Comparison of ENCODE assay signal across 26 cellular contexts in genomic region chr18:27856839-27857238, GRCh38.
"Had no signal": no experiment of that assay in that cellular context is flagged by ENCODE, and none has a peak within 500 bp of the region (broad histone marks: within the 10 kb centered on the region; RNA-seq: fewer than 3 reads in every experiment).

No MANE protein-coding gene starts in this region.

- H3K9ac ChIP-seq: neural progenitor cell had no signal

- DNase-seq: activated CD4-positive, alpha-beta T cell treated with anti-CD3 and anti-CD28 coated beads, Interleukin-2, amount 50 U/mL, for 48 hours; activated CD8-positive, alpha-beta memory T cell treated with anti-CD3 and anti-CD28 coated beads, Interleukin-2, amount 50 U/mL, for 48 hours; activated gamma-delta T cell treated with Interleukin-2 at 50 U/mL for 16 hours; activated T-cell treated with anti-CD3 and anti-CD28 coated beads, Interleukin-2, amount 50 U/mL, for 24 hours; adrenal gland; aorta; body of pancreas; cortex of kidney; effector memory CD8-positive, alpha-beta T cell; gastrocnemius medialis; glutamatergic neuron; left ventricle myocardium inferior; mesendoderm; natural killer cell; occipital lobe; stimulated activated CD4-positive, alpha-beta T cell treated with anti-CD3 and anti-CD28 coated beads, Interleukin-15, amount 100 ng/mL, for 24 hours; stimulated activated CD4-positive, alpha-beta T cell treated with anti-CD3 and anti-CD28 coated beads, Interleukin-2, amount 100 ng/mL, for 24 hours; T-helper 17 cell; testis; transverse colon had no signal

- H3K9me3 ChIP-seq: body of pancreas, gastrocnemius medialis, right atrium auricular region, testis, transverse colon had no signal

- H3K36me3 ChIP-seq: adrenal gland, gastrocnemius medialis, left ventricle myocardium inferior, neural progenitor cell, right atrium auricular region, transverse colon had no signal

- H3K27ac Mint-ChIP-seq: activated naive CD4-positive, alpha-beta T cell treated with anti-CD3 and anti-CD28 coated beads, Interleukin-2, amount 50 U/mL, for 24 hours; activated T-cell treated with anti-CD3 and anti-CD28 coated beads, Interleukin-2, amount 50 U/mL, for 24 hours; effector memory CD8-positive, alpha-beta T cell; natural killer cell; neural progenitor cell; T-helper 17 cell; WTC11 had no signal

- H3K4me3 ChIP-seq: adrenal gland, body of pancreas, gastrocnemius medialis, left ventricle myocardium inferior, lung, neural progenitor cell, right atrium auricular region, smooth muscle cell, testis, transverse colon had no signal

- H3K27me3 Mint-ChIP-seq: activated naive CD4-positive, alpha-beta T cell treated with anti-CD3 and anti-CD28 coated beads, Interleukin-2, amount 50 U/mL, for 24 hours; activated T-cell treated with anti-CD3 and anti-CD28 coated beads, Interleukin-2, amount 50 U/mL, for 24 hours; effector memory CD8-positive, alpha-beta T cell; T-helper 17 cell had no signal

- H3K4me1 ChIP-seq: adrenal gland, body of pancreas, neural progenitor cell, testis, transverse colon had no signal

- H3K4me3 Mint-ChIP-seq: activated naive CD4-positive, alpha-beta T cell treated with anti-CD3 and anti-CD28 coated beads, Interleukin-2, amount 50 U/mL, for 24 hours; activated T-cell treated with anti-CD3 and anti-CD28 coated beads, Interleukin-2, amount 50 U/mL, for 24 hours; effector memory CD8-positive, alpha-beta T cell; natural killer cell; neural progenitor cell; T-helper 17 cell; WTC11 had no signal

- H3K27me3 ChIP-seq: adrenal gland, body of pancreas, gastrocnemius medialis, neural progenitor cell, right atrium auricular region, testis, transverse colon had no signal

- ATAC-seq: body of pancreas; effector memory CD8-positive, alpha-beta T cell; gastrocnemius medialis; natural killer cell; T-helper 17 cell; WTC11 had no signal

- H3K36me3 Mint-ChIP-seq: activated naive CD4-positive, alpha-beta T cell treated with anti-CD3 and anti-CD28 coated beads, Interleukin-2, amount 50 U/mL, for 24 hours; natural killer cell; neural progenitor cell; WTC11 had no signal

- H3K27ac ChIP-seq: adrenal gland, body of pancreas, gastrocnemius medialis, left ventricle myocardium inferior, neural progenitor cell, right atrium auricular region, testis, transverse colon had no signal

- H3K4me1 Mint-ChIP-seq: activated naive CD4-positive, alpha-beta T cell treated with anti-CD3 and anti-CD28 coated beads, Interleukin-2, amount 50 U/mL, for 24 hours; natural killer cell; T-helper 17 cell had no signal
